Comparison of ENCODE assay signal across 1 cellular context in genomic region chr1:161440312-161440894, GRCh38.
TF ChIP-seq lines count a peak whose summit lies in the region.

No MANE protein-coding gene starts in this region.

TF ChIP-seq in K562, 482 proteins besides CTCF, POLR2A, EP300 and RAD21 (continued from another document and continues in another):
- no peak for TF ChIP-seq ZBTB34 (CRISPR knock-in tag; IDR thresholded peaks at IDR 0.05)
- no peak for TF ChIP-seq RBM22 (IDR thresholded peaks at IDR 0.05; ENCODE audit: low read depth, low read length, poor library complexity, severe bottlenecking)
- TF ChIP-seq GTF3C2 (IDR thresholded peaks at IDR 0.05; ENCODE audit: borderline replicate concordance, extremely low read depth, insufficient read length), result peak; percentile 29
- peak; percentile 81 for TF ChIP-seq NCOA6 (IDR thresholded peaks at IDR 0.05)
- TF ChIP-seq KLF10 (CRISPR knock-in tag; IDR thresholded peaks at IDR 0.05), result no peak
- TF ChIP-seq SMARCA5 (IDR thresholded peaks at IDR 0.05), result peak; percentile 73; the same call in 1 of the 2 replicates
- no peak for TF ChIP-seq MTF1 (CRISPR knock-in tag; IDR thresholded peaks at IDR 0.05; ENCODE audit: borderline replicate concordance)
- peak; percentile 83 for TF ChIP-seq POLR2G (IDR thresholded peaks at IDR 0.05; ENCODE audit: low read depth, low read length)
- TF ChIP-seq GABPA (tag; conservative IDR thresholded peaks at IDR 0.05; ENCODE audit: low read depth), result peak; percentile 60
- 0 out of 2 replicates have a peak, but pooled peaks have one; percentile 35 for TF ChIP-seq ZNF282 (CRISPR knock-in tag; IDR thresholded peaks at IDR 0.05)
- no peak for TF ChIP-seq NR2C1 (IDR thresholded peaks at IDR 0.05)
- TF ChIP-seq NR2C1 (tag; IDR thresholded peaks at IDR 0.05), result 0 out of 2 replicates have a peak, but pooled peaks have one; percentile 11
- TF ChIP-seq DMBX1 (CRISPR knock-in tag; IDR thresholded peaks at IDR 0.05; ENCODE audit: borderline replicate concordance), result 0 out of 2 replicates have a peak, but pooled peaks have one; percentile 41
- no peak for TF ChIP-seq NR4A1 (CRISPR knock-in tag; IDR thresholded peaks at IDR 0.05)
- peak; percentile 65; the same call in 1 of the 2 replicates for TF ChIP-seq NR4A1 (tag; IDR thresholded peaks at IDR 0.05)
- peak; percentile 38 for TF ChIP-seq HNRNPLL (IDR thresholded peaks at IDR 0.05; ENCODE audit: low read depth, low read length, poor library complexity, severe bottlenecking)
- TF ChIP-seq RNF219 (CRISPR knock-in tag; IDR thresholded peaks at IDR 0.05), result no peak
- peak in 1 of 2 experiments; percentile 29; a peak in 1 of 4 replicates for TF ChIP-seq RCOR1 (IDR thresholded peaks at IDR 0.05; ENCODE audit: borderline replicate concordance in 1 of 2, low read depth in 2 of 2, low read length in 2 of 2)
- TF ChIP-seq MBD1 (CRISPR knock-in tag; IDR thresholded peaks at IDR 0.05), result no peak
- no peak for TF ChIP-seq ATF1 (CRISPR knock-in tag; IDR thresholded peaks at IDR 0.05)
- peak; percentile 47 for TF ChIP-seq ATF1 (tag; IDR thresholded peaks at IDR 0.05)
- peak; percentile 92 for TF ChIP-seq POLR2H (tag; IDR thresholded peaks at IDR 0.05; ENCODE audit: low read depth)
- 0 out of 4 replicates have a peak, but pooled peaks of 1 of the 2 experiments have one; percentile 41 for TF ChIP-seq MLX (CRISPR knock-in tag; conservative IDR thresholded peaks at IDR 0.05)
- peak; percentile 57 for TF ChIP-seq SUPT5H (IDR thresholded peaks at IDR 0.05)
- peak; percentile 76; the same call in 1 of the 2 replicates for TF ChIP-seq ERF (CRISPR knock-in tag; IDR thresholded peaks at IDR 0.05)
- no peak for TF ChIP-seq BMI1 (IDR thresholded peaks at IDR 0.05; ENCODE audit: low read length)
- peak; percentile 81; the same call in 1 of the 2 replicates for TF ChIP-seq PRMT5 (CRISPR knock-in tag; IDR thresholded peaks at IDR 0.05)
- TF ChIP-seq EP400 (IDR thresholded peaks at IDR 0.05), result peak; percentile 35; the same call in 1 of the 2 replicates
- peak; percentile 27 for TF ChIP-seq CCNT2 (IDR thresholded peaks at IDR 0.05; ENCODE audit: borderline replicate concordance, extremely low read depth, insufficient read length, low read depth, low read length)
- no peak for TF ChIP-seq HDGF (IDR thresholded peaks at IDR 0.05)
- peak; percentile 52 for TF ChIP-seq KDM5B (IDR thresholded peaks at IDR 0.05; ENCODE audit: insufficient replicate concordance, low read depth, low read length)
- TF ChIP-seq SP1 (CRISPR knock-in tag; IDR thresholded peaks at IDR 0.05), result peak; percentile 59; the same call in 1 of the 2 replicates
- peak; percentile 51 for TF ChIP-seq BRD9 (IDR thresholded peaks at IDR 0.05; ENCODE audit: low read depth, partially characterized antibody)
- peak; percentile 64 for TF ChIP-seq ZBTB17 (CRISPR knock-in tag; IDR thresholded peaks at IDR 0.05)
- peak in 1 of 2 experiments; percentile 42; a peak in 1 of 4 replicates for TF ChIP-seq MNT (conservative IDR thresholded peaks at IDR 0.05)
- TF ChIP-seq SMARCA4 (IDR thresholded peaks at IDR 0.05), result no peak
- peak; percentile 82; the same call in 1 of the 2 replicates for TF ChIP-seq RREB1 (CRISPR knock-in tag; IDR thresholded peaks at IDR 0.05)
- TF ChIP-seq LCOR (CRISPR knock-in tag; IDR thresholded peaks at IDR 0.05), result peak; percentile 71
- no peak for TF ChIP-seq ARID2 (IDR thresholded peaks at IDR 0.05)
- TF ChIP-seq CUX1 (CRISPR knock-in tag; IDR thresholded peaks at IDR 0.05), result no peak
